ENCODE assay signal across 20 cellular contexts in the genomic region with DNA sequence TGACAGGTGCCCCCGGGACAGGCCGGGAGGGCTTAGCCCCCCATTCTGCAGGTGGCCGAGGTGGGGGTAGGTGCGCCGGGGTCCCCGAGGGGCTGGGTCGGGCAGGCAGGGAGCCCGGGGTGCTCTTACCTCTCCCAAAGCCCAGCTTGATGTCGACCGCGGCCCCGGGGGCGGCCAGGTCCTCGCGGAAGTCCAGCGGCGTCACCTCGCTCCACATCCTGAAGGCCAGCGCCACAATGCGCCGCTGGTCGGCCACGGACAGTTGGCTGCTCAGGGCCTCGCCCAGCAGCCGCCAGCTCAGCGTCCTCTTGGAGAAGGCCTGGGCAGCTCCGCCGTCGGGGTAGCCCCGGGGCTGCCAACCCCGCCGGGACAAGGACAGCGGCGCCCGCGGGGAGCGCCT. TPM values are rescaled to one million over a fixed set of nuclear protein-coding genes. Genes with fewer than 3 reads are reported as not detected.
A peak's percentile ranks its signal among the peaks of the same experiment; 100 is the strongest.
DNase-seq lines count a peak whose midpoint lies in the region; TF ChIP-seq lines count a peak whose summit lies in the region.
"Had no signal": no experiment of that assay in that cellular context is flagged by ENCODE, and none has a peak within 500 bp of the region (broad histone marks: within the 10 kb centered on the region; RNA-seq: fewer than 3 reads in every experiment).

No MANE protein-coding gene starts in this region.

- peaks cover 4 to 9% (median 8%) of the 10 kb centered on the region in 4 donors for H3K4me1 ChIP-seq in esophagus muscularis mucosa
- H3K4me1 ChIP-seq: BLaER1 had no signal

- peaks cover 0 to 7% (median 0%) of the 10 kb centered on the region in 4 donors for H3K27me3 ChIP-seq in esophagus muscularis mucosa
- H3K27me3 ChIP-seq: BLaER1 had no signal

- H3K27ac ChIP-seq in esophagus muscularis mucosa (replicated peaks in 1 of 4), result no peak overlapping the region
- H3K27ac ChIP-seq: BLaER1, HL-60, PC-9 had no signal

- H3K36me3 ChIP-seq in esophagus muscularis mucosa, result peaks cover 0 to 5% (median 0%) of the 10 kb centered on the region in 4 donors

- TF ChIP-seq EP300 in esophagus muscularis mucosa (IDR thresholded peaks at IDR 0.05), result no peak

- 72% methylated on average over 11 of the region's 37 CpGs for WGBS in esophagus muscularis mucosa

- intact Hi-C loops in esophagus muscularis mucosa (cut with DNase I), result no loop called here
- intact Hi-C loops in posterior vena cava (cut with DNase I), result no loop called here

- TF ChIP-seq CTCF in esophagus muscularis mucosa (IDR thresholded peaks at IDR 0.05), result no peak

- H3K9me3 ChIP-seq in esophagus muscularis mucosa, result no peaks in the 10 kb centered on the region

- peak overlapping the region; percentile 31 to 42 (median 39) for H3K4me3 ChIP-seq in esophagus muscularis mucosa
- H3K4me3 ChIP-seq: BLaER1, PC-9 had no signal

- DNase-seq in NCI-H2227 (lab: John Stamatoyannopoulos, UW; ENCODE audit: unreplicated experiment) (peak; percentile 18), NCI-H2227 treated with DMSO at 0.1 percent for 48 hours (lab: John Stamatoyannopoulos, UW) (no peak), AG20443 (ENCODE audit: low spot score) (peak; percentile 49), esophagus muscularis mucosa (ENCODE audit: extremely low spot score) (no peak), posterior vena cava (ENCODE audit: low spot score) (peak; percentile 72), NCI-H1105 (lab: John Stamatoyannopoulos, UW) (no peak), NCI-H2081 treated with DMSO at 0.1 percent for 48 hours (lab: John Stamatoyannopoulos, UW) (no peak)
- no peak for DNase-seq in stimulated activated naive CD4-positive, alpha-beta T cell treated with Interleukin-2 at 50 U/mL for 16 hours (lab: John Stamatoyannopoulos, UW)
- DNase-seq: 8988T; CD8-positive, alpha-beta T cell; DMS79; GOT3; MV-4-11; NCI-H1417 treated with DMSO at 0.1 percent for 48 hours; NCI-H2029; NCI-H524; PC-9; SHP77 had no signal

- TF ChIP-seq POLR2A in esophagus muscularis mucosa (IDR thresholded peaks at IDR 0.05; ENCODE audit: low read depth), result no peak

RNA-seq across cellular contexts. Expression of a gene that starts 1.9 kb away (rescaled TPM):
- total RNA-seq in esophagus muscularis mucosa (not detected), posterior vena cava (under 1 TPM; 0.28 to 0.38 TPM)
- total RNA-seq: PC-9 had no signal

RNA-seq across cellular contexts. Expression of a gene that starts 49.4 kb away (rescaled TPM):
- 10 to 100 TPM; 29.7 to 46.5 (median 36.4) TPM for total RNA-seq in esophagus muscularis mucosa
- total RNA-seq in posterior vena cava, result 10 to 100 TPM; 28.2 to 31.4 TPM

RNA-seq across cellular contexts. Expression of a gene that starts 49.6 kb away (rescaled TPM):
- total RNA-seq in esophagus muscularis mucosa, result 10 to 100 TPM; 36.8 to 53.2 (median 46.3) TPM
- total RNA-seq in posterior vena cava, result 10 to 100 TPM; 37.5 to 38.8 TPM

RNA-seq across cellular contexts. Expression of a gene that starts 54.2 kb away (rescaled TPM):
- 10 to 100 TPM in 3 of 4 donors, 1 to 10 TPM in 1; 9.9 to 17.4 (median 13.3) TPM for total RNA-seq in esophagus muscularis mucosa
- total RNA-seq in posterior vena cava, result 10 to 100 TPM; 13.5 to 16.8 TPM

Comparison
In these comparisons a context has a peak if more than half of its experiments do, and no peak if none do; other contexts are left out.
1. DNase-seq: peak in NCI-H2227 (single experiment), AG20443 (single experiment) and posterior vena cava (single experiment); none in NCI-H2227 treated with DMSO at 0.1 percent for 48 hours (single experiment), esophagus muscularis mucosa (single experiment), NCI-H1105 (single experiment), NCI-H2081 treated with DMSO at 0.1 percent for 48 hours (single experiment) and stimulated activated naive CD4-positive, alpha-beta T cell treated with Interleukin-2 at 50 U/mL for 16 hours (single experiment).